26 cellular contexts compared by ENCODE assay signal in genomic region chr4:182711211-182711610, GRCh38.
"Had no signal": no experiment of that assay in that cellular context is flagged by ENCODE, and none has a peak within 500 bp of the region (broad histone marks: within the 10 kb centered on the region; RNA-seq: fewer than 3 reads in every experiment).

No MANE protein-coding gene starts in this region.

- DNase-seq: activated CD4-positive, alpha-beta T cell treated with anti-CD3 and anti-CD28 coated beads for 36 hours; activated CD4-positive, alpha-beta T cell treated with anti-CD3 and anti-CD28 coated beads, Interleukin-2, amount 50 U/mL, for 4 hours; activated CD8-positive, alpha-beta memory T cell treated with anti-CD3 and anti-CD28 coated beads for 24 hours; activated CD8-positive, alpha-beta memory T cell treated with anti-CD3 and anti-CD28 coated beads, Interleukin-2, amount 50 U/mL, for 4 hours; activated T-cell treated with anti-CD3 and anti-CD28 coated beads, Interleukin-2, amount 50 U/mL, for 24 hours; adrenal gland; cortex of kidney; endodermal cell; esophagus squamous epithelium; glutamatergic neuron; hippocampal formation; left ventricle myocardium inferior; midbrain; natural killer cell; retina; stimulated activated CD4-positive, alpha-beta T cell treated with anti-CD3 and anti-CD28 coated beads, Interleukin-4, amount 100 ng/mL, for 4 hours; substantia nigra; T1000; tibial artery; uterus had no signal

- H3K27me3 ChIP-seq: adrenal gland, esophagus squamous epithelium, tibial artery, uterus had no signal

- H3K9me3 ChIP-seq: adrenal gland, esophagus squamous epithelium, left ventricle myocardium inferior, tibial artery, uterus had no signal

- H3K4me1 ChIP-seq: adrenal gland, esophagus squamous epithelium, tibial artery, uterus had no signal

- H3K27ac ChIP-seq: adrenal gland, esophagus squamous epithelium, left ventricle myocardium inferior, tibial artery, uterus had no signal

- H3K27ac Mint-ChIP-seq: activated CD4-positive, alpha-beta T cell treated with anti-CD3 and anti-CD28 coated beads for 36 hours; activated naive CD8-positive, alpha-beta T cell; activated T-cell treated with anti-CD3 and anti-CD28 coated beads, Interleukin-2, amount 50 U/mL, for 24 hours; activated T-helper 17 cell treated with anti-CD3 and anti-CD28 coated beads, Interleukin-2, amount 50 U/mL, for 72 hours; endodermal cell; natural killer cell; progenitor cell of endocrine pancreas; stimulated activated naive CD8-positive, alpha-beta T cell treated with anti-CD3 and anti-CD28 coated beads, Interleukin-15, Interleukin-2, amounts not matched to agents 100 ng/mL and 50 ng/mL, for 24 hours; WTC11 had no signal

- H3K36me3 Mint-ChIP-seq: activated naive CD8-positive, alpha-beta T cell; natural killer cell had no signal

- FAIRE-seq: bronchial epithelial cell had no signal

- H3K9me3 Mint-ChIP-seq: activated T-cell treated with anti-CD3 and anti-CD28 coated beads, Interleukin-2, amount 50 U/mL, for 24 hours; activated T-helper 17 cell treated with anti-CD3 and anti-CD28 coated beads, Interleukin-2, amount 50 U/mL, for 72 hours; natural killer cell; stimulated activated naive CD8-positive, alpha-beta T cell treated with anti-CD3 and anti-CD28 coated beads, Interleukin-15, Interleukin-2, amounts not matched to agents 100 ng/mL and 50 ng/mL, for 24 hours had no signal

- H3K36me3 ChIP-seq: adrenal gland, esophagus squamous epithelium, left ventricle myocardium inferior, tibial artery, uterus had no signal

- H3K4me3 ChIP-seq: adrenal gland, esophagus squamous epithelium, left ventricle myocardium inferior, tibial artery, uterus had no signal

- ATAC-seq: activated CD4-positive, alpha-beta T cell treated with anti-CD3 and anti-CD28 coated beads for 36 hours; activated T-helper 17 cell treated with anti-CD3 and anti-CD28 coated beads, Interleukin-2, amount 50 U/mL, for 72 hours; natural killer cell; WTC11 had no signal
